15 cellular contexts compared by ENCODE assay signal in genomic region chr3:99633887-99634558, GRCh38. TPM values are rescaled to one million over a fixed set of nuclear protein-coding genes. Genes with fewer than 3 reads are reported as not detected.
DNase-seq lines count a peak whose midpoint lies in the region; ATAC-seq, FAIRE-seq and TF ChIP-seq lines count a peak whose summit lies in the region.
"Had no signal": no experiment of that assay in that cellular context is flagged by ENCODE, and none has a peak within 500 bp of the region (broad histone marks: within the 10 kb centered on the region; RNA-seq: fewer than 3 reads in every experiment).

No MANE protein-coding gene starts in this region.

- H3K9ac ChIP-seq in astrocyte (ENCODE audit: low read length): no peak overlapping the region

- no peak overlapping the region for H3K4me3 Mint-ChIP-seq in astrocyte (ENCODE audit: unreplicated experiment)
- H3K4me3 Mint-ChIP-seq: activated CD8-positive, alpha-beta T cell treated with anti-CD3 and anti-CD28 coated beads, Interleukin-2, amount 10 ng/mL, durations not matched to agents 7 days and 5 days; activated naive CD8-positive, alpha-beta T cell treated with anti-CD3 and anti-CD28 coated beads for 36 hours; T-cell had no signal

- H3K4me2 ChIP-seq in astrocyte (ENCODE audit: low read length): peak overlapping the region; percentile 41

- H4K20me1 ChIP-seq in astrocyte (ENCODE audit: insufficient read depth, low read length): no peaks in the 10 kb centered on the region

- H2AFZ ChIP-seq in astrocyte (ENCODE audit: low read depth, low read length): no peak overlapping the region

- no peak for FAIRE-seq in astrocyte (lab: Jason Lieb, UNC)

- H3K36me3 Mint-ChIP-seq in astrocyte (ENCODE audit: low read depth, unreplicated experiment): no peaks in the 10 kb centered on the region
- H3K36me3 Mint-ChIP-seq: activated naive CD8-positive, alpha-beta T cell treated with anti-CD3 and anti-CD28 coated beads for 36 hours; T-cell had no signal

- H3K9me3 ChIP-seq in astrocyte (ENCODE audit: insufficient read depth, low read depth, low read length) (no peaks in the 10 kb centered on the region), WERI-Rb-1 (ENCODE audit: severe bottlenecking) (no peaks in the 10 kb centered on the region)
- H3K9me3 ChIP-seq: Caco-2, colonic mucosa, left lung, thoracic aorta had no signal

- H3K36me3 ChIP-seq in astrocyte (ENCODE audit: insufficient read depth, low read length) (no peaks in the 10 kb centered on the region), WERI-Rb-1 (no peaks in the 10 kb centered on the region)
- H3K36me3 ChIP-seq: colonic mucosa, left lung, thoracic aorta had no signal

- peak overlapping the region; percentile 55 for H3K27ac Mint-ChIP-seq in astrocyte (ENCODE audit: unreplicated experiment)
- H3K27ac Mint-ChIP-seq: activated CD8-positive, alpha-beta T cell treated with anti-CD3 and anti-CD28 coated beads, Interleukin-2, amount 10 ng/mL, durations not matched to agents 7 days and 5 days; activated naive CD8-positive, alpha-beta T cell treated with anti-CD3 and anti-CD28 coated beads for 36 hours; T-cell had no signal

- ATAC-seq in GM19395 (IDR thresholded peaks at IDR 0.05; ENCODE audit: unreplicated experiment) (peak; percentile 46), HG02981 (IDR thresholded peaks at IDR 0.05; ENCODE audit: unreplicated experiment) (peak; percentile 76), HG03439 (IDR thresholded peaks at IDR 0.05; ENCODE audit: unreplicated experiment) (no peak), HG03460 (IDR thresholded peaks at IDR 0.05; ENCODE audit: unreplicated experiment) (no peak)
- ATAC-seq: activated CD8-positive, alpha-beta T cell treated with anti-CD3 and anti-CD28 coated beads, Interleukin-2, amount 10 ng/mL, durations not matched to agents 7 days and 5 days; left lung; T-cell had no signal

- H3K4me3 ChIP-seq in astrocyte (ENCODE audit: insufficient read depth, low read depth, low read length) (no peak overlapping the region), WERI-Rb-1 (ENCODE audit: low read depth, low read length) (no peak overlapping the region)
- H3K4me3 ChIP-seq: colonic mucosa, left lung, skin epidermis, thoracic aorta had no signal

- H3K27ac ChIP-seq in astrocyte (ENCODE audit: low read depth, low read length): no peak overlapping the region
- H3K27ac ChIP-seq in WERI-Rb-1: no peak overlapping the region
- H3K27ac ChIP-seq: colonic mucosa, left lung, skin epidermis had no signal

- TF ChIP-seq CTCF in astrocyte (IDR thresholded peaks at IDR 0.05; ENCODE audit: insufficient read depth, low read depth, low read length) (no peak), WERI-Rb-1 (IDR thresholded peaks at IDR 0.05; ENCODE audit: low read depth, low read length) (no peak)

- peak; percentile 58 for DNase-seq in astrocyte (ENCODE audit: low read depth)
- DNase-seq in WERI-Rb-1: no peak
- DNase-seq in NCI-H1694 (lab: John Stamatoyannopoulos, UW): no peak
- DNase-seq: activated CD8-positive, alpha-beta T cell treated with anti-CD3 and anti-CD28 coated beads, Interleukin-2, amount 10 ng/mL, durations not matched to agents 7 days and 5 days; activated naive CD8-positive, alpha-beta T cell treated with anti-CD3 and anti-CD28 coated beads for 36 hours; Caco-2; colonic mucosa; left lung; T-cell had no signal

- H3K4me1 Mint-ChIP-seq in astrocyte (ENCODE audit: low read depth, unreplicated experiment): peaks cover 34% of the 10 kb centered on the region

- H3K4me1 ChIP-seq in astrocyte (ENCODE audit: insufficient read depth, low read length): peaks cover 26% of the 10 kb centered on the region
- H3K4me1 ChIP-seq: Caco-2, colonic mucosa, left lung had no signal

- H3K9me3 Mint-ChIP-seq in astrocyte (ENCODE audit: unreplicated experiment): no peaks in the 10 kb centered on the region
- H3K9me3 Mint-ChIP-seq: activated naive CD8-positive, alpha-beta T cell treated with anti-CD3 and anti-CD28 coated beads for 36 hours; T-cell had no signal

- peaks cover 13% of the 10 kb centered on the region for H3K79me2 ChIP-seq in astrocyte (ENCODE audit: insufficient read depth, low read length)

- H3K27me3 ChIP-seq in astrocyte (ENCODE audit: insufficient read depth, low read length): no peaks in the 10 kb centered on the region
- no peaks in the 10 kb centered on the region for H3K27me3 ChIP-seq in WERI-Rb-1 (ENCODE audit: insufficient read depth, low read depth, severe bottlenecking)

- no peaks in the 10 kb centered on the region for H3K27me3 Mint-ChIP-seq in astrocyte (ENCODE audit: low read depth, unreplicated experiment)

RNA-seq across cellular contexts. Expression of gene COL8A1, which starts 4.4 kb away (rescaled TPM):
- total RNA-seq in astrocyte: 118 and 123 TPM in 2 replicates
- total RNA-seq: activated naive CD8-positive, alpha-beta T cell treated with anti-CD3 and anti-CD28 coated beads for 36 hours; Caco-2 had no signal

Comparison
In these comparisons a context has a peak if more than half of its experiments do, and no peak if none do; other contexts are left out.
1. ATAC-seq: peak in GM19395 (single experiment) and HG02981 (single experiment); none in HG03439 (single experiment) and HG03460 (single experiment).